In the genomic region with DNA sequence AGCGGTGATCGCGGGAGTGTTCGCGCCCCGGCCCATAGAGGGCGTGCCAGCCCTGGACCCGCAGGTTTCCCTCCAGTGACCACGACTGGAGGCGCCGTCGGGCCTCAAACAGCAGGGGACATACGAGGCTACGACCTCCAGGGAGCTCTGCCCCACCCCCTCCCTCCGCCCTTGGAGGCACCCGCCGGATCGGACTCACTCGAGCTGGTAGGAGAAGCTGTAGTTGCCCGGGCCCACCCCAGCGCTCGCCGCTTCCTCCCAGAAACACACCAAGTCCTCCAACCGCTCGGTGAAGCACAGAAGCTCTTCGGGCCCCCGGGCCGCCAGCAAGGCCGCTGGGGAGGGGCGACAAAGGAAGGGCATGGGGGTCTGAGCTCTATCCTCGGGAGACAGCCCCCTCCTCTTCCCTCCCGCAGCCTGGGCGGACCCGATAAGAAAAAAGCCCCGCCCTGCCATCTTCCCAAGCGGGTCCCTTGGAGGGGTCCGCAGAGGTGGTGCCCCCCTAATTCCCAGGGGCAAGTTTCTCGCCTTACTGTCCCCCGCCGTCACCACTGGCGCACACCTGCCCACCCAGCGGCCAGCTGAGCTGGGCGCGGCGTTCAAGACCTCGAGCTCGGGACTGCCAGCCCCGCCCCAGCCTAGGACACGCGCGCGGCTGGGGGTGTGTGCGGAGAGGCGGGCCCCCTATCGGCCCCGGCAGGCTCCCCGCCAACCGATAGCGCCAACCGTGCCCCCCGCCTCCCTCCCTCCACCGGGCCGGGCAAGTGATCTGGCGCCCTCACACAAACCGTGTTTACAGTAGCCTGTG, we compare ENCODE assay signal across 8 cellular contexts. TPM values are rescaled to one million over a fixed set of nuclear protein-coding genes. Genes with fewer than 3 reads are reported as not detected.
DNase-seq lines count a peak whose midpoint lies in the region; ATAC-seq, FAIRE-seq and TF ChIP-seq lines count a peak whose summit lies in the region.

No MANE protein-coding gene starts in this region.

- H3K27me3 ChIP-seq in left lung, result peaks cover 0 to 27% of the 10 kb centered on the region in 2 donors

- peak overlapping the region; percentile 55 to 60 for H3K4me3 ChIP-seq in cardiac fibroblast (replicated peaks in 1 of 2; ENCODE audit: low read depth in 2 of 2, low read length in 2 of 2)
- peak overlapping the region; percentile 38 to 51 for H3K4me3 ChIP-seq in left lung

- no peaks in the 10 kb centered on the region for H3K9me3 Mint-ChIP-seq in IgD-negative memory B cell
- no peaks in the 10 kb centered on the region for H3K9me3 Mint-ChIP-seq in stimulated activated naive B cell treated with anti-CD40 and anti-IgM and Interleukin-4, amounts not matched to agents 10 μg/mL and 1 μg/mL and 100 μg/mL, for 72 hours
- no peaks in the 10 kb centered on the region for H3K9me3 Mint-ChIP-seq in activated T-helper 17 cell treated with anti-CD3 and anti-CD28 coated beads, Interleukin-2, amount 50 U/mL, for 72 hours

- no peak overlapping the region for H3K27ac ChIP-seq in left lung

- intact Hi-C loops in left lung (cut with DNase I), result no loop called here

- no peaks in the 10 kb centered on the region for H3K36me3 ChIP-seq in left lung

- peaks cover 5% of the 10 kb centered on the region for H3K27me3 Mint-ChIP-seq in IgD-negative memory B cell
- H3K27me3 Mint-ChIP-seq in stimulated activated naive B cell treated with anti-CD40 and anti-IgM and Interleukin-4, amounts not matched to agents 10 μg/mL and 1 μg/mL and 100 μg/mL, for 72 hours, result peaks cover 5 to 9% of the 10 kb centered on the region in 2 donors
- H3K27me3 Mint-ChIP-seq in activated T-helper 17 cell treated with anti-CD3 and anti-CD28 coated beads, Interleukin-2, amount 50 U/mL, for 72 hours, result peaks cover 5% of the 10 kb centered on the region

- H3K36me3 Mint-ChIP-seq in IgD-negative memory B cell, result no peaks in the 10 kb centered on the region
- peaks cover 6% of the 10 kb centered on the region in 2 donors for H3K36me3 Mint-ChIP-seq in stimulated activated naive B cell treated with anti-CD40 and anti-IgM and Interleukin-4, amounts not matched to agents 10 μg/mL and 1 μg/mL and 100 μg/mL, for 72 hours
- peaks cover 29% of the 10 kb centered on the region for H3K36me3 Mint-ChIP-seq in activated T-helper 17 cell treated with anti-CD3 and anti-CD28 coated beads, Interleukin-2, amount 50 U/mL, for 72 hours (ENCODE audit: low read depth)

- H3K4me3 Mint-ChIP-seq in IgD-negative memory B cell, result peak overlapping the region; percentile 80 to 92 (median 90)
- peak overlapping the region; percentile 76 to 83 for H3K4me3 Mint-ChIP-seq in stimulated activated naive B cell treated with anti-CD40 and anti-IgM and Interleukin-4, amounts not matched to agents 10 μg/mL and 1 μg/mL and 100 μg/mL, for 72 hours
- no peak overlapping the region for H3K4me3 Mint-ChIP-seq in activated T-helper 17 cell treated with anti-CD3 and anti-CD28 coated beads, Interleukin-2, amount 50 U/mL, for 72 hours

- peak overlapping the region; percentile 88 to 98 (median 97) for H3K27ac Mint-ChIP-seq in IgD-negative memory B cell
- peak overlapping the region; percentile 77 for H3K27ac Mint-ChIP-seq in stimulated activated naive B cell treated with anti-CD40 and anti-IgM and Interleukin-4, amounts not matched to agents 10 μg/mL and 1 μg/mL and 100 μg/mL, for 72 hours
- H3K27ac Mint-ChIP-seq in activated T-helper 17 cell treated with anti-CD3 and anti-CD28 coated beads, Interleukin-2, amount 50 U/mL, for 72 hours, result no peak overlapping the region

- peaks cover 17 to 26% (median 23%) of the 10 kb centered on the region in 3 donors for H3K4me1 Mint-ChIP-seq in IgD-negative memory B cell
- H3K4me1 Mint-ChIP-seq in stimulated activated naive B cell treated with anti-CD40 and anti-IgM and Interleukin-4, amounts not matched to agents 10 μg/mL and 1 μg/mL and 100 μg/mL, for 72 hours, result peaks cover 29 to 53% of the 10 kb centered on the region in 2 donors
- peaks cover 11% of the 10 kb centered on the region for H3K4me1 Mint-ChIP-seq in activated T-helper 17 cell treated with anti-CD3 and anti-CD28 coated beads, Interleukin-2, amount 50 U/mL, for 72 hours

- FAIRE-seq in RCC 7860 (lab: Jason Lieb, UNC), result no peak

- no peaks in the 10 kb centered on the region for H3K9me3 ChIP-seq in left lung

- DNase-seq in COR-L47 (lab: John Stamatoyannopoulos, UW) (peak; percentile 20), SW 1271 (lab: John Stamatoyannopoulos, UW) (peak; percentile 49 to 53), cardiac fibroblast (ENCODE audit: low read depth in 2 of 2) (peak; percentile 27 to 41), left lung (peak; percentile 74 to 94), RCC 7860 (ENCODE audit: low spot score) (no peak)
- peak; percentile 21 for DNase-seq in stimulated activated naive B cell treated with anti-CD40 and anti-IgM and Interleukin-4, amounts not matched to agents 10 μg/mL and 1 μg/mL and 100 μg/mL, for 72 hours

- ATAC-seq in left lung, result peak; percentile 32
- ATAC-seq in stimulated activated naive B cell treated with anti-CD40 and anti-IgM and Interleukin-4, amounts not matched to agents 10 μg/mL and 1 μg/mL and 100 μg/mL, for 72 hours (replicated peaks), result no peak
- ATAC-seq in activated T-helper 17 cell treated with anti-CD3 and anti-CD28 coated beads, Interleukin-2, amount 50 U/mL, for 72 hours (replicated peaks), result no peak

- H3K4me1 ChIP-seq in left lung, result peaks cover 19 to 74% of the 10 kb centered on the region in 2 donors

- TF ChIP-seq CTCF in cardiac fibroblast (IDR thresholded peaks at IDR 0.05; ENCODE audit: low read depth, low read length) (peak; percentile 82), left lung (IDR thresholded peaks at IDR 0.05) (peak; percentile 63 to 77)

RNA-seq across cellular contexts. Expression of gene EPOR, which starts 1.0 kb away (rescaled TPM):
- 8.1 TPM for polyA plus RNA-seq in IgD-negative memory B cell
- total RNA-seq in left lung, result 10 to 100 TPM in 1 of 2 donors, 1 to 10 TPM in 1; 9.6 to 18.0 TPM
- 10 to 100 TPM in 1 of 2 donors, 1 to 10 TPM in 1; 6.7 to 22.6 TPM for total RNA-seq in activated T-helper 17 cell treated with anti-CD3 and anti-CD28 coated beads, Interleukin-2, amount 50 U/mL, for 72 hours

RNA-seq across cellular contexts. Expression of gene SWSAP1, which starts 8.6 kb away (rescaled TPM):
- 6.4 TPM for polyA plus RNA-seq in IgD-negative memory B cell
- total RNA-seq in left lung, result 1 to 10 TPM; 3.1 to 3.2 TPM
- 1 to 10 TPM; 1.5 to 2.4 TPM for total RNA-seq in activated T-helper 17 cell treated with anti-CD3 and anti-CD28 coated beads, Interleukin-2, amount 50 U/mL, for 72 hours

RNA-seq across cellular contexts. Expression of gene PLPPR2, which starts 27.9 kb away (rescaled TPM):
- polyA plus RNA-seq in IgD-negative memory B cell, result 1.9 TPM
- total RNA-seq in left lung, result 10 to 100 TPM; 31.0 to 36.3 TPM
- total RNA-seq in activated T-helper 17 cell treated with anti-CD3 and anti-CD28 coated beads, Interleukin-2, amount 50 U/mL, for 72 hours, result 1 to 10 TPM; 2.9 to 9.7 TPM

RNA-seq across cellular contexts. Expression of gene RGL3, which starts 36.0 kb away (rescaled TPM):
- 2.4 TPM for polyA plus RNA-seq in IgD-negative memory B cell
- total RNA-seq in left lung, result 10 to 100 TPM; 35.7 to 68.2 TPM
- under 1 TPM in 1 of 2 donors, not detected in 1; 0.50 TPM for total RNA-seq in activated T-helper 17 cell treated with anti-CD3 and anti-CD28 coated beads, Interleukin-2, amount 50 U/mL, for 72 hours

RNA-seq across cellular contexts. Expression of gene CCDC159, which starts 36.8 kb away (rescaled TPM):
- 24.1 TPM for polyA plus RNA-seq in IgD-negative memory B cell
- 10 to 100 TPM; 29.9 to 32.8 TPM for total RNA-seq in left lung
- total RNA-seq in activated T-helper 17 cell treated with anti-CD3 and anti-CD28 coated beads, Interleukin-2, amount 50 U/mL, for 72 hours, result 10 to 100 TPM; 17.4 to 45.4 TPM
